Comparison of ENCODE assay signal across 8 cellular contexts in the genomic region with DNA sequence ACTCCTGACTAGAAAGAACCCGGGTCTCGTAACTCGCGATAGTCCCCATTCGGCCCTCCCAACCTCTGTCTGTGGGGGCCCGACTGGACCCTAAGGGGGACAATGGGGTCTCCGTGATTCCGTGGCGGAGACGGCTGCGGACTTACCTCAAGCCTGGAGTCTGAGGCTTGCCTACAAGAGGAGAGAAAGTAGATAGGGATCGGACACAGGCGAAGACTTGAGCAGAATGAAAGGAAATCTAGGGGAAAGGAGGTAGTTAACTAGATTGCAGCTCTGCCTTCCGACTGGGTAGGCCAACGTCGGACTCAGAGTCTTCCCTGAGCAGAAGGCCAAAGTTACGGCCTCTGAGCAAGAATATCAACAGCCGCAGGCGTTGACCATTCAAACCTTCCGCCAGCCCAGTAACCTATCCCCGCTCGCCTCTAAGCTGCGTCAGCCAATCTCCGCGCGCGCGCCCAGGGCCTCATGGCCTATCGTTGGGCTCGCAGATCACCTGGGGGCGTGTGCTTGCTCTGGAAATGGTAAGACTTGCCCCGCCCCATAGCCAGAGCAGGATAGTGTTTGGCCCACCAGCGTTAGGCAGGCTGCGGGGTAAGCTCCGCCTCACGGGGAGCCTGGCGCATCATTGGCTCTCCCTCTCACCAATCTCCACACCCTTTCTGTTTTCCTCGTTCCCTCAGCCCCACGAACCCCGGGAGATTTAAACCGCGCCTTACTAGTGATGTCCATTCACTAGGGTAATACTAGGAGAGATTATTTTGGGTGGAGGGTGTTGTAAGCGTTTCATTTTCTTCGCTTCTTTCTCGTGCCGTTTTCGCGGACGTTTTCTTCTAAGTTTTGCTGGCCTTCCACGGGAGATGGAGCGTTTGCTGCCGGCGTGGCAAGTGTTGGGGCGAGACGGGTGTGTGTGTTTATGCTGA. TPM values are rescaled to one million over a fixed set of nuclear protein-coding genes. Genes with fewer than 3 reads are reported as not detected.
DNase-seq lines count a peak whose midpoint lies in the region; ATAC-seq, FAIRE-seq and TF ChIP-seq lines count a peak whose summit lies in the region.

A gene (minus strand): TSS at position 356 of the 920 bp plus-strand sequence. CDS start 624 bp downstream, outside the sequence.

- H3K79me2 ChIP-seq in HepG2 (ENCODE audit: insufficient read depth, low read length): peaks cover 17% of the 10 kb centered on the region

- H2AFZ ChIP-seq in HepG2 (ENCODE audit: low read length): peak within 1 kb of the TSS; percentile 91

- H3K4me2 ChIP-seq in HepG2 (ENCODE audit: low read depth, low read length): peak within 1 kb of the TSS; percentile 94

- CTCF ChIA-PET in HepG2 (lab: Yijun Ruan, JAX; ENCODE audit: low intra/inter-chr PET ratio, low total read pairs): no interaction called here

- no peaks in the 10 kb centered on the region for H4K20me1 ChIP-seq in HepG2 (ENCODE audit: insufficient read depth, low read length)

- WGBS in HepG2 (ENCODE audit: low lambda C conversion rate): under 1% methylated on average over 45 of the region's 55 CpGs

- POLR2A ChIA-PET in HepG2 (lab: Yijun Ruan, JAX): interaction anchor here (0.5 to 1.5 kb wide), 6 partner anchors 9 to 153 kb away, joined by 3 to 15 read pairs (median 4); a partner anchor contains a TSS

- no peak for TF ChIP-seq RAD21 in HepG2 (CRISPR knock-in tag; IDR thresholded peaks at IDR 0.05)

- H3K36me3 ChIP-seq in HepG2 (replicated peaks in 1 of 2; ENCODE audit: control insufficient read depth in 1 of 2, insufficient read depth in 2 of 2, low read length in 2 of 2): peaks cover 0 to 10% of the 10 kb centered on the region in 2 experiments; a peak in 2 of 5 replicates

- TF ChIP-seq CTCF in HepG2 (CRISPR knock-in tag; IDR thresholded peaks at IDR 0.05): no peak

- DNase-seq in CD1c-positive myeloid dendritic cell (ENCODE audit: extremely low spot score): peak; percentile 99
- DNase-seq in NCI-H748 treated with DMSO at 0.1 percent for 48 hours (lab: John Stamatoyannopoulos, UW): peak; percentile 97
- peak; percentile 81 to 96 for DNase-seq in activated CD4-positive, alpha-beta T cell treated with anti-CD3 and anti-CD28 coated beads, Interleukin-2, amount 50 U/mL, for 24 hours (ENCODE audit: low read depth in 1 of 2, low spot score in 1 of 2)
- DNase-seq in dermis microvascular lymphatic vessel endothelial cell (ENCODE audit: low read depth in 2 of 2): peak; percentile 97 to 99
- DNase-seq in HepG2 (ENCODE audit: low spot score): peak; percentile 98
- DNase-seq in stimulated activated CD4-positive, alpha-beta T cell treated with anti-CD3 and anti-CD28 coated beads, Interleukin-2, amount 100 ng/mL, for 48 hours: peak; percentile 92

- peak within 1 kb of the TSS; percentile 80 to 88 (median 85) for H3K4me3 ChIP-seq in HepG2 (replicated peaks in 1 of 3; ENCODE audit: insufficient read depth in 1 of 3, low read depth in 2 of 3, low read length in 3 of 3)

- H3K27ac ChIP-seq in HepG2 (ENCODE audit: extremely low read length, insufficient read depth, low read length): peak within 1 kb of the TSS; percentile 83

- in situ Hi-C loops in HepG2 (cut with HindIII; ENCODE audit: extremely low pct_ligation_motif_present, low pct_unique_long_range_greater_than_20kb): no loop called here

- peak; percentile 99 for ATAC-seq in GM19397 (IDR thresholded peaks at IDR 0.05; ENCODE audit: unreplicated experiment)
- peak; percentile 96 for ATAC-seq in HG03565 (IDR thresholded peaks at IDR 0.05; ENCODE audit: unreplicated experiment)
- ATAC-seq in HepG2: peak; percentile 99

- peaks cover 45% of the 10 kb centered on the region for H3K4me1 ChIP-seq in HepG2 (ENCODE audit: insufficient read depth, low read length)

- no peaks in the 10 kb centered on the region for H3K9me3 ChIP-seq in HepG2 (ENCODE audit: low read length)

- peak; percentile 79 to 98 for TF ChIP-seq POLR2A in HepG2 (IDR thresholded peaks at IDR 0.05; ENCODE audit: insufficient read depth in 1 of 2, low read depth in 2 of 2, low read length in 2 of 2)

- no TSS peak for BruUV-seq in HepG2 (replicated peaks; lab: Mats Ljungman, UMichigan)

- TF ChIP-seq EP300 in HepG2 (IDR thresholded peaks at IDR 0.05; ENCODE audit: low read depth in 2 of 2, low read length in 2 of 2) (no peak), HepG2 (CRISPR knock-in tag; IDR thresholded peaks at IDR 0.05; ENCODE audit: borderline replicate concordance) (no peak)

- FAIRE-seq in HepG2 (lab: Jason Lieb, UNC): peak; percentile 89

- intact Hi-C loops in HepG2 (cut with micrococcal nuclease; ENCODE audit: unreplicated experiment): loop anchor here (10.0 kb wide), 1 partner anchor 213 kb away; a partner anchor contains a TSS

- no peaks in the 10 kb centered on the region; a peak in 1 of 5 replicates for H3K27me3 ChIP-seq in HepG2 (ENCODE audit: control insufficient read depth in 1 of 2, insufficient read depth in 2 of 2, low read length in 2 of 2)

- H3K9ac ChIP-seq in HepG2 (ENCODE audit: insufficient read depth, low read depth, low read length): peak within 1 kb of the TSS; percentile 83

TF ChIP-seq in HepG2, 621 proteins besides CTCF, POLR2A, EP300 and RAD21 (continues in another document):
- peak; percentile 98 for TF ChIP-seq SIN3B (IDR thresholded peaks at IDR 0.05; ENCODE audit: low read length)
- TF ChIP-seq AHR (CRISPR knock-in tag; IDR thresholded peaks at IDR 0.05): no peak
- TF ChIP-seq, protein P1, sequence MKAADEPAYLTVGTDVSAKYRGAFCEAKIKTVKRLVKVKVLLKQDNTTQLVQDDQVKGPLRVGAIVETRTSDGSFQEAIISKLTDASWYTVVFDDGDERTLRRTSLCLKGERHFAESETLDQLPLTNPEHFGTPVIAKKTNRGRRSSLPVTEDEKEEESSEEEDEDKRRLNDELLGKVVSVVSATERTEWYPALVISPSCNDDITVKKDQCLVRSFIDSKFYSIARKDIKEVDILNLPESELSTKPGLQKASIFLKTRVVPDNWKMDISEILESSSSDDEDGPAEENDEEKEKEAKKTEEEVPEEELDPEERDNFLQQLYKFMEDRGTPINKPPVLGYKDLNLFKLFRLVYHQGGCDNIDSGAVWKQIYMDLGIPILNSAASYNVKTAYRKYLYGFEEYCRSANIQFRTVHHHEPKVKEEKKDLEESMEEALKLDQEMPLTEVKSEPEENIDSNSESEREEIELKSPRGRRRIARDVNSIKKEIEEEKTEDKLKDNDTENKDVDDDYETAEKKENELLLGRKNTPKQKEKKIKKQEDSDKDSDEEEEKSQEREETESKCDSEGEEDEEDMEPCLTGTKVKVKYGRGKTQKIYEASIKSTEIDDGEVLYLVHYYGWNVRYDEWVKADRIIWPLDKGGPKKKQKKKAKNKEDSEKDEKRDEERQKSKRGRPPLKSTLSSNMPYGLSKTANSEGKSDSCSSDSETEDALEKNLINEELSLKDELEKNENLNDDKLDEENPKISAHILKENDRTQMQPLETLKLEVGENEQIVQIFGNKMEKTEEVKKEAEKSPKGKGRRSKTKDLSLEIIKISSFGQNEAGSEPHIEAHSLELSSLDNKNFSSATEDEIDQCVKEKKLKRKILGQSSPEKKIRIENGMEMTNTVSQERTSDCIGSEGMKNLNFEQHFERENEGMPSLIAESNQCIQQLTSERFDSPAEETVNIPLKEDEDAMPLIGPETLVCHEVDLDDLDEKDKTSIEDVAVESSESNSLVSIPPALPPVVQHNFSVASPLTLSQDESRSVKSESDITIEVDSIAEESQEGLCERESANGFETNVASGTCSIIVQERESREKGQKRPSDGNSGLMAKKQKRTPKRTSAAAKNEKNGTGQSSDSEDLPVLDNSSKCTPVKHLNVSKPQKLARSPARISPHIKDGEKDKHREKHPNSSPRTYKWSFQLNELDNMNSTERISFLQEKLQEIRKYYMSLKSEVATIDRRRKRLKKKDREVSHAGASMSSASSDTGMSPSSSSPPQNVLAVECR (CRISPR knock-in tag; IDR thresholded peaks at IDR 0.05; ENCODE audit: borderline replicate concordance): peak; percentile 100
- peak; percentile 70 for TF ChIP-seq GABPB1 (CRISPR knock-in tag; IDR thresholded peaks at IDR 0.05)
- no peak for TF ChIP-seq ZNF34 (CRISPR knock-in tag; IDR thresholded peaks at IDR 0.05; ENCODE audit: borderline replicate concordance)

RNA-seq across cellular contexts. Expression of the gene that starts here (rescaled TPM):
- 2.5 and 6.7 TPM in 2 replicates for total RNA-seq in dermis microvascular lymphatic vessel endothelial cell
- 27.6 and 44.1 TPM in 2 replicates for total RNA-seq in HepG2 (2016; rRNA removed; fragmentation: Illumina TruSeq; extraction: Trizol)
- total RNA-seq in HepG2 (2016; cell fraction: cytosol; rRNA removed; fragmentation: Illumina TruSeq; extraction: Trizol; ENCODE audit: low read depth): 7.6 and 8.5 TPM in 2 replicates
- total RNA-seq in HepG2 (2016; cell fraction: insoluble cytoplasmic fraction; rRNA removed; fragmentation: Illumina TruSeq; extraction: Trizol): 26.9 and 38.3 TPM in 2 replicates
- 9.4 and 10.9 TPM in 2 replicates for total RNA-seq in HepG2 (2016; cell fraction: membrane; rRNA removed; fragmentation: Illumina TruSeq; extraction: Trizol)
- 18.6 and 19.2 TPM in 2 replicates for total RNA-seq in HepG2 (2016; cell fraction: nucleus; rRNA removed; fragmentation: Illumina TruSeq; extraction: Trizol)
- 11.8 and 17.7 TPM in 2 replicates for polyA plus RNA-seq in HepG2 (2011; rRNA removed)
- 8.8 and 9.2 TPM in 2 replicates for polyA plus RNA-seq in HepG2 (2011; cell fraction: cytosol; rRNA removed)
- polyA plus RNA-seq in HepG2 (2011; cell fraction: nucleus; rRNA removed): 7.0 and 10.3 TPM in 2 replicates
- polyA plus RNA-seq in HepG2 (2012): 4.8 and 13.0 TPM in 2 replicates
- polyA plus RNA-seq in HepG2 (2016; cell fraction: cytosol; fragmentation: Illumina TruSeq; extraction: Trizol; ENCODE audit: low read depth): 2.5 and 3.0 TPM in 2 replicates
- 36.0 and 37.3 TPM in 2 replicates for polyA plus RNA-seq in HepG2 (2016; cell fraction: insoluble cytoplasmic fraction; fragmentation: Illumina TruSeq; extraction: Trizol; ENCODE audit: low read depth)
- 4.0 and 4.5 TPM in 2 replicates for polyA plus RNA-seq in HepG2 (2016; cell fraction: membrane; fragmentation: Illumina TruSeq; extraction: Trizol; ENCODE audit: low read depth)
- polyA plus RNA-seq in HepG2 (2016; cell fraction: nucleus; fragmentation: Illumina TruSeq; extraction: Trizol; ENCODE audit: insufficient read depth, low read depth): 18.4 and 19.2 TPM in 2 replicates
- polyA minus RNA-seq in HepG2 (2011; rRNA and poly(A)+ RNA removed; ENCODE audit: low replicate concordance): 13.3 and 16.6 TPM in 2 replicates
- 7.9 and 8.3 TPM in 2 replicates for polyA minus RNA-seq in HepG2 (2011; cell fraction: cytosol; rRNA and poly(A)+ RNA removed)
- polyA minus RNA-seq in HepG2 (2011; cell fraction: nucleus; rRNA and poly(A)+ RNA removed): 14.5 and 16.0 TPM in 2 replicates

Comparison
In these comparisons a context has a peak if more than half of its experiments do, and no peak if none do; other contexts are left out.
1. Peak in every context shown above with its lines: DNase-seq, ATAC-seq, H3K4me3 ChIP-seq and H3K27ac ChIP-seq.